8 cellular contexts compared by ENCODE assay signal in the genomic region with DNA sequence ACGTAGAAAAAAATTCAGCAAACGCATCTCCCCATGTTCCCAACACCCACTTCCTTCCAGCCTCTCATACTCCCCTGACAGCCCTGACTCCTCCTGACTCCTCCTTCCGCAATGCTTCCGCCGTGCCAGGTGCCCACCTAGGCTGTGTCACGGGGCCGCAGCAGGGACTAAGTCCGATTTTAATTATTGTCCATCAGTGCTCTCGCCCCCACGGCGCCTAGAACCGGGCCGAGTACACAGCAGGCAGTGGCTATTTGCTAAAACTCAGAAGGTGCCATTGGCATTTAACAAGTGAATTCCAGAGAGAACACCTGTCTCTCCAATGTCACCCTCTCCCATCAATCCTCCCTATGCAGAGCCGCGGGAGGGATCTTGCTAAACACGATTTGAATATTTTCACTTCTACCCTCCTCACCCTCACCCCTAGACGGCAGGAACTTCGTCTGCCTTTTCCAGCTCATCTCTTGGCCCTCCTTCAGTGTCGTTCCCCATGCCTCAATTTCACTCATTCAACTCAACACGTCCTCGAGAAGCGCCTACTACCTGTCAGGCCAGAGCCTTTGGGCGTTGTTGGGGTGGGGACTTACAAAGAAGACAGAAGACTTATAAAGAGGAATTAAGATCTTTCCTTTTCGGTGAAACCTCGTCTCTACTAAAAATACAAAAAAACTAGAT. TPM values are rescaled to one million over a fixed set of nuclear protein-coding genes. Genes with fewer than 3 reads are reported as not detected.
DNase-seq lines count a peak whose midpoint lies in the region; ATAC-seq, FAIRE-seq and TF ChIP-seq lines count a peak whose summit lies in the region.

No MANE protein-coding gene starts in this region.

- H3K36me3 ChIP-seq in heart left ventricle (no peaks in the 10 kb centered on the region), kidney (ENCODE audit: control insufficient read depth in 1 of 2, insufficient read depth in 2 of 2, low read length in 2 of 2) (no peaks in the 10 kb centered on the region)

- ATAC-seq in heart left ventricle (no peak), Right ventricle myocardium superior (ENCODE audit: poor library complexity) (no peak), HG03025 (IDR thresholded peaks at IDR 0.05; ENCODE audit: low FRiP score, unreplicated experiment) (peak; percentile 4)

- H3K4me3 ChIP-seq in heart left ventricle: peak overlapping the region; percentile 25 to 85 (median 70)
- H3K4me3 ChIP-seq in kidney (ENCODE audit: low read length in 2 of 2): peak overlapping the region; percentile 84 to 99

- intact Hi-C loops in heart left ventricle (cut with DNase I) (loop anchor here in 4 of 10 donors (1.0 to 5.0 kb wide), 4 partner anchors 32 to 388 kb away; partner anchors contain the start of gene BLOC1S6 (in 1 of the 4)), Right ventricle myocardium superior (cut with DNase I) (no loop called here), kidney (cut with DNase I) (no loop called here)

- peak overlapping the region; percentile 77 to 99 for H3K9ac ChIP-seq in kidney (ENCODE audit: low read length in 2 of 2)

- TF ChIP-seq CTCF in heart left ventricle (IDR thresholded peaks at IDR 0.05) (no peak), kidney (IDR thresholded peaks at IDR 0.05; ENCODE audit: borderline replicate concordance, extremely low read depth, insufficient read depth) (no peak)

- H3K4me1 ChIP-seq in heart left ventricle: peaks cover 0 to 46% (median 7%) of the 10 kb centered on the region in 12 donors
- peaks cover 6% of the 10 kb centered on the region in 2 donors for H3K4me1 ChIP-seq in kidney (ENCODE audit: control insufficient read depth in 1 of 2, insufficient read depth in 1 of 2, low read depth in 1 of 2, low read length in 2 of 2)

- H3K9me3 ChIP-seq in heart left ventricle (no peaks in the 10 kb centered on the region), kidney (ENCODE audit: control insufficient read depth in 1 of 2, low read length in 2 of 2) (no peaks in the 10 kb centered on the region)

- peak overlapping the region; percentile 94 to 99 (median 98) for H3K27ac ChIP-seq in heart left ventricle
- peak overlapping the region; percentile 98 to 99 for H3K27ac ChIP-seq in kidney (ENCODE audit: low read depth in 2 of 2, low read length in 2 of 2)

- no peaks in the 10 kb centered on the region for H3K27me3 ChIP-seq in heart left ventricle

- FAIRE-seq in kidney (lab: Jason Lieb, UNC): no peak

- TF ChIP-seq POLR2A in heart left ventricle (IDR thresholded peaks at IDR 0.05): no peak

- 0 to 2% (median 1%) methylated on average over 25 of the region's 25 CpGs for WGBS in heart left ventricle, 4 donors

- DNase-seq in heart left ventricle (no peak), Right ventricle myocardium superior (no peak), NCI-H748 treated with DMSO at 0.1 percent for 48 hours (lab: John Stamatoyannopoulos, UW) (peak; percentile 54), astrocyte of the hippocampus (ENCODE audit: low read depth, low spot score) (peak; percentile 45), kidney (peak; percentile 84), AG20443 (ENCODE audit: low spot score) (no peak)
- DNase-seq in stimulated activated CD4-positive, alpha-beta T cell treated with anti-CD3 and anti-CD28 coated beads, Interleukin-4, amount 100 ng/mL, for 24 hours: peak; percentile 48

RNA-seq across cellular contexts. Expression of gene SHF, which starts 11.5 kb away (rescaled TPM):
- total RNA-seq in heart left ventricle (1 to 10 TPM; 2.4 to 7.9 (median 3.9) TPM), Right ventricle myocardium superior (3.3 TPM), kidney (5.2 TPM)
- polyA plus RNA-seq in heart left ventricle (1 to 10 TPM; 1.9 to 4.6 TPM), kidney (ENCODE audit: insufficient read depth, low read depth, low replicate concordance) (7.7 TPM)

RNA-seq across cellular contexts. Expression of gene SLC28A2, which starts 52.8 kb away (rescaled TPM):
- total RNA-seq in heart left ventricle: not detected
- not detected for polyA plus RNA-seq in heart left ventricle
- total RNA-seq in Right ventricle myocardium superior: not detected
- total RNA-seq in kidney: not detected
- polyA plus RNA-seq in kidney (ENCODE audit: insufficient read depth, low read depth, low replicate concordance): 0.17 TPM

Comparison
In these comparisons a context has a peak if more than half of its experiments do, and no peak if none do; other contexts are left out.
1. DNase-seq: peak in NCI-H748 treated with DMSO at 0.1 percent for 48 hours (single experiment), astrocyte of the hippocampus (single experiment), kidney (single experiment) and stimulated activated CD4-positive, alpha-beta T cell treated with anti-CD3 and anti-CD28 coated beads, Interleukin-4, amount 100 ng/mL, for 24 hours (single experiment); none in heart left ventricle (0 of 5), Right ventricle myocardium superior (single experiment) and AG20443 (single experiment).